Comparison of ENCODE assay signal across 1 cellular context in the genomic region with DNA sequence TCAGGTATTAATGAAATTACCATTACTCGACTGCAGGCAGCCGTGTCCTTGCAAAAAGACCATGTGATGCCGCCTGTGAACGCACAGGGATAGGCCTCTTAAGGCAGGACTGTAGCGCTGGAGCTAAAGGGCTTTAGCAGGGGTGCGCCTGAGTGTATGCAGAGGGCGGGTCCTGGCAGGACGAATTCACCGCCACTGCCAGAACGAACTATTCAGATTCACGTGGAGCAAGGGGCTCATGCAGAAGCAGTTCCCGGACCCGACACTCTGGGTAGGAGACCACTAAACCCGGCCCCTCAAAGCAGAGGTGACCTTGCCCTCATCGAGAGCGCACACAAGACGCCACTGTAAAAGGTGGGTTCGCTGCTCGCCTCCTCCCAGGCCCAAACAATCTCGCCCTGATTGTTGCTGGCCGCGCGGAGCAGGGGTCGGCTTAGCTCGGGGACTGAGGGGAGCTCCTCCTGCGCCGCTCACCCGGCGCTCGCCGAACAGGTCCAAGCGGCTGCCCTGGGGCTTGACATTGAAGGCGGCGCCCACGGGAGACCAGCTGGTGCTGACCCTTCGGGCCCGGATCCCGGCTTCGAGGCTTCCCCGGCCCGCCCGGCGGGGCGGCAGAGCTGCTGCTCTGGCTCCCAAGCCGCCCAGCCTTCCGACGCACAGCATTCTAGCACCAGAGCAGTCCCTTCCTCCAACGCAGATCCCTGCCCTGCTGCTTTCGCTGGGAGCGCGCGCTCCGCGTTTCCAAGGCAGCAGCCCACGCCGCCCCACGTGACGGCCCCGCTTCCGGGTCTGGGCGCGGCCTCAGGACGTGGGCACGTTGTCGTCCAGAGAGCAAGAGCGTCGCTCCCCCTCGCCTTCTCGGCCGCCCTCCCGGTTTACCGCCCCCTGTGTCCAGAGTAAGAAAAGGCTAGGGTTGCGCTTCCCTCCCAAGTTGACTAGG.
TF ChIP-seq lines count a peak whose summit lies in the region.

A gene (minus strand): TSS at position 743 of the 940 bp plus-strand sequence. CDS start 80 bp downstream, at position 663.

TF ChIP-seq in HepG2, 621 proteins besides CTCF, POLR2A, EP300 and RAD21 (continued from another document and continues in another):
- TF ChIP-seq, protein P1, sequence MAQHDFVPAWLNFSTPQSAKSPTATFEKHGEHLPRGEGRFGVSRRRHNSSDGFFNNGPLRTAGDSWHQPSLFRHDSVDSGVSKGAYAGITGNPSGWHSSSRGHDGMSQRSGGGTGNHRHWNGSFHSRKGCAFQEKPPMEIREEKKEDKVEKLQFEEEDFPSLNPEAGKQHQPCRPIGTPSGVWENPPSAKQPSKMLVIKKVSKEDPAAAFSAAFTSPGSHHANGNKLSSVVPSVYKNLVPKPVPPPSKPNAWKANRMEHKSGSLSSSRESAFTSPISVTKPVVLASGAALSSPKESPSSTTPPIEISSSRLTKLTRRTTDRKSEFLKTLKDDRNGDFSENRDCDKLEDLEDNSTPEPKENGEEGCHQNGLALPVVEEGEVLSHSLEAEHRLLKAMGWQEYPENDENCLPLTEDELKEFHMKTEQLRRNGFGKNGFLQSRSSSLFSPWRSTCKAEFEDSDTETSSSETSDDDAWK (CRISPR knock-in tag; IDR thresholded peaks at IDR 0.05), result no peak
- TF ChIP-seq NR2F6 (IDR thresholded peaks at IDR 0.05) (no peak), NR2F6 (CRISPR knock-in tag; IDR thresholded peaks at IDR 0.05) (peak; percentile 42; the same call in 1 of the 2 replicates), ZNF841 (CRISPR knock-in tag; IDR thresholded peaks at IDR 0.05; ENCODE audit: borderline replicate concordance) (no peak), TMF1 (CRISPR knock-in tag; IDR thresholded peaks at IDR 0.05; ENCODE audit: low read depth) (0 out of 2 replicates have a peak, but pooled peaks have one; percentile 10), ZMYM3 (CRISPR knock-in tag; IDR thresholded peaks at IDR 0.05) (peak; percentile 59; the same call in 1 of the 2 replicates), NR1H2 (CRISPR knock-in tag; IDR thresholded peaks at IDR 0.05; ENCODE audit: borderline replicate concordance, low read depth) (no peak), SOX6 (IDR thresholded peaks at IDR 0.05) (no peak), SOX6 (CRISPR knock-in tag; IDR thresholded peaks at IDR 0.05) (0 out of 2 replicates have a peak, but pooled peaks have one; percentile 42), ZNF264 (CRISPR knock-in tag; IDR thresholded peaks at IDR 0.05) (peak; percentile 40; the same call in 1 of the 2 replicates), ZNF552 (CRISPR knock-in tag; IDR thresholded peaks at IDR 0.05; ENCODE audit: borderline replicate concordance) (0 out of 2 replicates have a peak, but pooled peaks have one; percentile 79), YEATS2 (CRISPR knock-in tag; IDR thresholded peaks at IDR 0.05; ENCODE audit: borderline replicate concordance) (peak; percentile 96), JUND (CRISPR knock-in tag; IDR thresholded peaks at IDR 0.05) (0 out of 2 replicates have a peak, but pooled peaks have one; percentile 38), NFIB (CRISPR knock-in tag; IDR thresholded peaks at IDR 0.05; ENCODE audit: borderline replicate concordance) (no peak), ZBTB8A (CRISPR knock-in tag; IDR thresholded peaks at IDR 0.05; ENCODE audit: borderline replicate concordance, low read depth) (no peak), RARG (CRISPR knock-in tag; IDR thresholded peaks at IDR 0.05; ENCODE audit: low read depth) (no peak), PAWR (CRISPR knock-in tag; IDR thresholded peaks at IDR 0.05; ENCODE audit: borderline replicate concordance) (no peak), REXO4 (CRISPR knock-in tag; IDR thresholded peaks at IDR 0.05; ENCODE audit: borderline replicate concordance) (no peak), ELF4 (CRISPR knock-in tag; IDR thresholded peaks at IDR 0.05; ENCODE audit: borderline replicate concordance) (0 out of 2 replicates have a peak, but pooled peaks have one; percentile 65), ZIK1 (CRISPR knock-in tag; IDR thresholded peaks at IDR 0.05; ENCODE audit: borderline replicate concordance, low read depth) (no peak), HOXA5 (CRISPR knock-in tag; IDR thresholded peaks at IDR 0.05) (no peak), NCOA5 (CRISPR knock-in tag; IDR thresholded peaks at IDR 0.05) (no peak), HNF4G (IDR thresholded peaks at IDR 0.05; ENCODE audit: borderline replicate concordance, low read depth, low read length) (no peak), HNF4G (CRISPR knock-in tag; IDR thresholded peaks at IDR 0.05; ENCODE audit: borderline replicate concordance, low read depth) (peak; percentile 59; the same call in 1 of the 2 replicates), GATAD1 (CRISPR knock-in tag; IDR thresholded peaks at IDR 0.05) (peak; percentile 95), TARDBP (CRISPR knock-in tag; IDR thresholded peaks at IDR 0.05) (peak; percentile 92), FLYWCH1 (CRISPR knock-in tag; IDR thresholded peaks at IDR 0.05) (no peak), ZSCAN21 (CRISPR knock-in tag; IDR thresholded peaks at IDR 0.05; ENCODE audit: borderline replicate concordance) (peak; percentile 69; the same call in 1 of the 2 replicates), NR2C2 (CRISPR knock-in tag; IDR thresholded peaks at IDR 0.05; ENCODE audit: borderline replicate concordance) (peak; percentile 61; the same call in 1 of the 2 replicates), ZNF232 (CRISPR knock-in tag; IDR thresholded peaks at IDR 0.05; ENCODE audit: borderline replicate concordance) (peak; percentile 20; the same call in 1 of the 2 replicates), ZNF30 (CRISPR knock-in tag; IDR thresholded peaks at IDR 0.05) (no peak), SRSF9 (IDR thresholded peaks at IDR 0.05; ENCODE audit: borderline replicate concordance, insufficient read depth, low read depth, low read length, poor library complexity, severe bottlenecking) (no peak), CCAR2 (optimal IDR thresholded peaks at IDR 0.05; ENCODE audit: low read depth, low read length) (no peak)
- TF ChIP-seq, protein P2, sequence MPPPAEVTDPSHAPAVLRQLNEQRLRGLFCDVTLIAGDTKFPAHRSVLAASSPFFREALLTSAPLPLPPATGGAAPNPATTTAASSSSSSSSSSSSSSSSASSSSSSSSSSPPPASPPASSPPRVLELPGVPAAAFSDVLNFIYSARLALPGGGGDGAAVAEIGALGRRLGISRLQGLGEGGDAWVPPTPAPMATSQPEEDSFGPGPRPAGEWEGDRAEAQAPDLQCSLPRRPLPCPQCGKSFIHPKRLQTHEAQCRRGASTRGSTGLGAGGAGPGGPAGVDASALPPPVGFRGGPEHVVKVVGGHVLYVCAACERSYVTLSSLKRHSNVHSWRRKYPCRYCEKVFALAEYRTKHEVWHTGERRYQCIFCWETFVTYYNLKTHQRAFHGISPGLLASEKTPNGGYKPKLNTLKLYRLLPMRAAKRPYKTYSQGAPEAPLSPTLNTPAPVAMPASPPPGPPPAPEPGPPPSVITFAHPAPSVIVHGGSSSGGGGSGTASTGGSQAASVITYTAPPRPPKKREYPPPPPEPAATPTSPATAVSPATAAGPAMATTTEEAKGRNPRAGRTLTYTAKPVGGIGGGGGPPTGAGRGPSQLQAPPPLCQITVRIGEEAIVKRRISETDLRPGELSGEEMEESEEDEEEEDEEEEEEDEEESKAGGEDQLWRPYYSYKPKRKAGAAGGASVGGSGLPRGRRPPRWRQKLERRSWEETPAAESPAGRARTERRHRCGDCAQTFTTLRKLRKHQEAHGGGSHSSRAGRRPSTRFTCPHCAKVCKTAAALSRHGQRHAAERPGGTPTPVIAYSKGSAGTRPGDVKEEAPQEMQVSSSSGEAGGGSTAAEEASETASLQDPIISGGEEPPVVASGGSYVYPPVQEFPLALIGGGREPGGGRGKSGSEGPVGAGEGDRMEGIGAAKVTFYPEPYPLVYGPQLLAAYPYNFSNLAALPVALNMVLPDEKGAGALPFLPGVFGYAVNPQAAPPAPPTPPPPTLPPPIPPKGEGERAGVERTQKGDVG (CRISPR knock-in tag; IDR thresholded peaks at IDR 0.05; ENCODE audit: borderline replicate concordance), result no peak
- TF ChIP-seq, protein P3, sequence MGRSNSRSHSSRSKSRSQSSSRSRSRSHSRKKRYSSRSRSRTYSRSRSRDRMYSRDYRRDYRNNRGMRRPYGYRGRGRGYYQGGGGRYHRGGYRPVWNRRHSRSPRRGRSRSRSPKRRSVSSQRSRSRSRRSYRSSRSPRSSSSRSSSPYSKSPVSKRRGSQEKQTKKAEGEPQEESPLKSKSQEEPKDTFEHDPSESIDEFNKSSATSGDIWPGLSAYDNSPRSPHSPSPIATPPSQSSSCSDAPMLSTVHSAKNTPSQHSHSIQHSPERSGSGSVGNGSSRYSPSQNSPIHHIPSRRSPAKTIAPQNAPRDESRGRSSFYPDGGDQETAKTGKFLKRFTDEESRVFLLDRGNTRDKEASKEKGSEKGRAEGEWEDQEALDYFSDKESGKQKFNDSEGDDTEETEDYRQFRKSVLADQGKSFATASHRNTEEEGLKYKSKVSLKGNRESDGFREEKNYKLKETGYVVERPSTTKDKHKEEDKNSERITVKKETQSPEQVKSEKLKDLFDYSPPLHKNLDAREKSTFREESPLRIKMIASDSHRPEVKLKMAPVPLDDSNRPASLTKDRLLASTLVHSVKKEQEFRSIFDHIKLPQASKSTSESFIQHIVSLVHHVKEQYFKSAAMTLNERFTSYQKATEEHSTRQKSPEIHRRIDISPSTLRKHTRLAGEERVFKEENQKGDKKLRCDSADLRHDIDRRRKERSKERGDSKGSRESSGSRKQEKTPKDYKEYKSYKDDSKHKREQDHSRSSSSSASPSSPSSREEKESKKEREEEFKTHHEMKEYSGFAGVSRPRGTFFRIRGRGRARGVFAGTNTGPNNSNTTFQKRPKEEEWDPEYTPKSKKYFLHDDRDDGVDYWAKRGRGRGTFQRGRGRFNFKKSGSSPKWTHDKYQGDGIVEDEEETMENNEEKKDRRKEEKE (IDR thresholded peaks at IDR 0.05), result no peak
- TF ChIP-seq, protein P4, sequence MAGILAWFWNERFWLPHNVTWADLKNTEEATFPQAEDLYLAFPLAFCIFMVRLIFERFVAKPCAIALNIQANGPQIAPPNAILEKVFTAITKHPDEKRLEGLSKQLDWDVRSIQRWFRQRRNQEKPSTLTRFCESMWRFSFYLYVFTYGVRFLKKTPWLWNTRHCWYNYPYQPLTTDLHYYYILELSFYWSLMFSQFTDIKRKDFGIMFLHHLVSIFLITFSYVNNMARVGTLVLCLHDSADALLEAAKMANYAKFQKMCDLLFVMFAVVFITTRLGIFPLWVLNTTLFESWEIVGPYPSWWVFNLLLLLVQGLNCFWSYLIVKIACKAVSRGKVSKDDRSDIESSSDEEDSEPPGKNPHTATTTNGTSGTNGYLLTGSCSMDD (CRISPR knock-in tag; IDR thresholded peaks at IDR 0.05), result no peak
- TF ChIP-seq, protein P5, sequence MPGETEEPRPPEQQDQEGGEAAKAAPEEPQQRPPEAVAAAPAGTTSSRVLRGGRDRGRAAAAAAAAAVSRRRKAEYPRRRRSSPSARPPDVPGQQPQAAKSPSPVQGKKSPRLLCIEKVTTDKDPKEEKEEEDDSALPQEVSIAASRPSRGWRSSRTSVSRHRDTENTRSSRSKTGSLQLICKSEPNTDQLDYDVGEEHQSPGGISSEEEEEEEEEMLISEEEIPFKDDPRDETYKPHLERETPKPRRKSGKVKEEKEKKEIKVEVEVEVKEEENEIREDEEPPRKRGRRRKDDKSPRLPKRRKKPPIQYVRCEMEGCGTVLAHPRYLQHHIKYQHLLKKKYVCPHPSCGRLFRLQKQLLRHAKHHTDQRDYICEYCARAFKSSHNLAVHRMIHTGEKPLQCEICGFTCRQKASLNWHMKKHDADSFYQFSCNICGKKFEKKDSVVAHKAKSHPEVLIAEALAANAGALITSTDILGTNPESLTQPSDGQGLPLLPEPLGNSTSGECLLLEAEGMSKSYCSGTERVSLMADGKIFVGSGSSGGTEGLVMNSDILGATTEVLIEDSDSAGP (CRISPR knock-in tag; IDR thresholded peaks at IDR 0.05; ENCODE audit: borderline replicate concordance), result peak; percentile 88; the same call in 1 of the 2 replicates
- TF ChIP-seq, protein P6, sequence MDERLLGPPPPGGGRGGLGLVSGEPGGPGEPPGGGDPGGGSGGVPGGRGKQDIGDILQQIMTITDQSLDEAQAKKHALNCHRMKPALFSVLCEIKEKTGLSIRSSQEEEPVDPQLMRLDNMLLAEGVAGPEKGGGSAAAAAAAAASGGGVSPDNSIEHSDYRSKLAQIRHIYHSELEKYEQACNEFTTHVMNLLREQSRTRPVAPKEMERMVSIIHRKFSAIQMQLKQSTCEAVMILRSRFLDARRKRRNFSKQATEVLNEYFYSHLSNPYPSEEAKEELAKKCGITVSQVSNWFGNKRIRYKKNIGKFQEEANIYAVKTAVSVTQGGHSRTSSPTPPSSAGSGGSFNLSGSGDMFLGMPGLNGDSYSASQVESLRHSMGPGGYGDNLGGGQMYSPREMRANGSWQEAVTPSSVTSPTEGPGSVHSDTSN (CRISPR knock-in tag; IDR thresholded peaks at IDR 0.05), result no peak
- TF ChIP-seq, protein P7, sequence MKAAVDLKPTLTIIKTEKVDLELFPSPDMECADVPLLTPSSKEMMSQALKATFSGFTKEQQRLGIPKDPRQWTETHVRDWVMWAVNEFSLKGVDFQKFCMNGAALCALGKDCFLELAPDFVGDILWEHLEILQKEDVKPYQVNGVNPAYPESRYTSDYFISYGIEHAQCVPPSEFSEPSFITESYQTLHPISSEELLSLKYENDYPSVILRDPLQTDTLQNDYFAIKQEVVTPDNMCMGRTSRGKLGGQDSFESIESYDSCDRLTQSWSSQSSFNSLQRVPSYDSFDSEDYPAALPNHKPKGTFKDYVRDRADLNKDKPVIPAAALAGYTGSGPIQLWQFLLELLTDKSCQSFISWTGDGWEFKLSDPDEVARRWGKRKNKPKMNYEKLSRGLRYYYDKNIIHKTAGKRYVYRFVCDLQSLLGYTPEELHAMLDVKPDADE (CRISPR knock-in tag; IDR thresholded peaks at IDR 0.05), result no peak
- TF ChIP-seq, protein P8, sequence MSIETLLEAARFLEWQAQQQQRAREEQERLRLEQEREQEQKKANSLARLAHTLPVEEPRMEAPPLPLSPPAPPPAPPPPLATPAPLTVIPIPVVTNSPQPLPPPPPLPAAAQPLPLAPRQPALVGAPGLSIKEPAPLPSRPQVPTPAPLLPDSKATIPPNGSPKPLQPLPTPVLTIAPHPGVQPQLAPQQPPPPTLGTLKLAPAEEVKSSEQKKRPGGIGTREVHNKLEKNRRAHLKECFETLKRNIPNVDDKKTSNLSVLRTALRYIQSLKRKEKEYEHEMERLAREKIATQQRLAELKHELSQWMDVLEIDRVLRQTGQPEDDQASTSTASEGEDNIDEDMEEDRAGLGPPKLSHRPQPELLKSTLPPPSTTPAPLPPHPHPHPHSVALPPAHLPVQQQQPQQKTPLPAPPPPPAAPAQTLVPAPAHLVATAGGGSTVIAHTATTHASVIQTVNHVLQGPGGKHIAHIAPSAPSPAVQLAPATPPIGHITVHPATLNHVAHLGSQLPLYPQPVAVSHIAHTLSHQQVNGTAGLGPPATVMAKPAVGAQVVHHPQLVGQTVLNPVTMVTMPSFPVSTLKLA (IDR thresholded peaks at IDR 0.05), result peak; percentile 90
- TF ChIP-seq, protein P9, sequence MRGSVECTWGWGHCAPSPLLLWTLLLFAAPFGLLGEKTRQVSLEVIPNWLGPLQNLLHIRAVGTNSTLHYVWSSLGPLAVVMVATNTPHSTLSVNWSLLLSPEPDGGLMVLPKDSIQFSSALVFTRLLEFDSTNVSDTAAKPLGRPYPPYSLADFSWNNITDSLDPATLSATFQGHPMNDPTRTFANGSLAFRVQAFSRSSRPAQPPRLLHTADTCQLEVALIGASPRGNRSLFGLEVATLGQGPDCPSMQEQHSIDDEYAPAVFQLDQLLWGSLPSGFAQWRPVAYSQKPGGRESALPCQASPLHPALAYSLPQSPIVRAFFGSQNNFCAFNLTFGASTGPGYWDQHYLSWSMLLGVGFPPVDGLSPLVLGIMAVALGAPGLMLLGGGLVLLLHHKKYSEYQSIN (CRISPR knock-in tag; IDR thresholded peaks at IDR 0.05; ENCODE audit: borderline replicate concordance), result no peak
- TF ChIP-seq, protein P10, sequence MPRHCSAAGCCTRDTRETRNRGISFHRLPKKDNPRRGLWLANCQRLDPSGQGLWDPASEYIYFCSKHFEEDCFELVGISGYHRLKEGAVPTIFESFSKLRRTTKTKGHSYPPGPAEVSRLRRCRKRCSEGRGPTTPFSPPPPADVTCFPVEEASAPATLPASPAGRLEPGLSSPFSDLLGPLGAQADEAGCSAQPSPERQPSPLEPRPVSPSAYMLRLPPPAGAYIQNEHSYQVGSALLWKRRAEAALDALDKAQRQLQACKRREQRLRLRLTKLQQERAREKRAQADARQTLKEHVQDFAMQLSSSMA (CRISPR knock-in tag; IDR thresholded peaks at IDR 0.05), result no peak
